Comparison of ENCODE assay signal across 4 cellular contexts in the genomic region with DNA sequence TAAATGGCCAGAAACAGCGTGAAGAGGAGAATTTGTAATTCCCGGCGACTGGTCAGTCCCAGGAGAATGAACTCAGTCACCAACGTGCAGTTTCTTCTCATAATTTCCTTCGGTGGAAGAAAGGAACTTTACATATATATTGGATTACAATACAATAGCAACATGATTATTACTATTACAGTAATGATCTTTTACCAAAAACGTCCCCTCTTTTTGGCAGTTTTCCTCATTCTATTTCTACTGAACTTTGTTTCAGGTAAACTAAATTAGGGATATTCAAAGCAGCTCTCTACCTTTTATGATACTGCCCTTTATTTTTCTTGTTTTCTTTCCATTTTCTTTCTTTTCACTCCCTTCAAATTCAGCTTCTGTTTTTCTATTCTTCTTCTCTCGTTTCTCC. TPM values are rescaled to one million over a fixed set of nuclear protein-coding genes. Genes with fewer than 3 reads are reported as not detected.
"Had no signal": no experiment of that assay in that cellular context is flagged by ENCODE, and none has a peak within 500 bp of the region (broad histone marks: within the 10 kb centered on the region; RNA-seq: fewer than 3 reads in every experiment).

TSS of gene OR5M8 (minus strand) at position 101 of the 400 bp plus-strand sequence. CDS start at position 101, 0 bp downstream.

- DNase-seq: GDM1, GF-D8 had no signal

- ATAC-seq: GM12878 had no signal

- H3K4me3 ChIP-seq: GM12878 had no signal

RNA-seq across cellular contexts. Expression of gene OR5M8, which starts in this region (rescaled TPM):
- total RNA-seq: G401, GM12878 had no signal
- polyA plus RNA-seq: GM12878 had no signal
